In genomic region chr4:167595898-167596297, GRCh38 we compare ENCODE assay signal across 27 cellular contexts.
"Had no signal": no experiment of that assay in that cellular context is flagged by ENCODE, and none has a peak within 500 bp of the region (broad histone marks: within the 10 kb centered on the region; RNA-seq: fewer than 3 reads in every experiment).

No MANE protein-coding gene starts in this region.

- H3K27me3 ChIP-seq: SJCRH30 had no signal

- H3K36me3 ChIP-seq: SJCRH30 had no signal

- ATAC-seq: activated CD4-positive, alpha-beta T cell treated with anti-CD3 and anti-CD28 coated beads for 36 hours; activated T-helper 17 cell treated with anti-CD3 and anti-CD28 coated beads, Interleukin-2, amount 50 U/mL, for 72 hours; Panc1 had no signal

- DNase-seq: activated CD4-positive, alpha-beta memory T cell treated with anti-CD3 and anti-CD28 coated beads, Interleukin-2, amount 10 ng/mL, durations not matched to agents 7 days and 5 days; activated CD4-positive, alpha-beta T cell treated with anti-CD3 and anti-CD28 coated beads for 36 hours; activated CD4-positive, alpha-beta T cell treated with anti-CD3 and anti-CD28 coated beads, Interleukin-2, amount 50 U/mL, for 1 hour; activated CD4-positive, CD25-positive, alpha-beta regulatory T cell; activated gamma-delta T cell treated with Interleukin-2 at 50 U/mL for 16 hours; activated naive CD4-positive, alpha-beta T cell treated with anti-CD3 and anti-CD28 coated beads, Interleukin-2, amount 10 ng/mL, durations not matched to agents 7 days and 5 days; activated naive CD8-positive, alpha-beta T cell treated with anti-CD3 and anti-CD28 coated beads for 36 hours; activated T-cell treated with anti-CD3 and anti-CD28 coated beads for 4 hours; activated T-cell treated with anti-CD3 and anti-CD28 coated beads, Interleukin-2, amount 50 U/mL, for 48 hours; caudate nucleus; Kasumi-1; NCI-H1048; NCI-H146; NCI-H187 treated with DMSO at 0.1 percent for 48 hours; NCI-H2081 treated with DMSO at 0.1 percent for 48 hours; NCI-H2227 treated with DMSO at 0.1 percent for 48 hours; NCI-H446 treated with DMSO at 0.1 percent for 48 hours; NCI-H526; NCI-H82; Right ventricle myocardium superior; SJCRH30; SK-N-SH; T-helper 1 cell had no signal

- H3K4me1 ChIP-seq: SJCRH30 had no signal

- H3K27ac ChIP-seq: RWPE1, SJCRH30, VCaP had no signal

- H3K4me3 ChIP-seq: SJCRH30 had no signal
